9 cellular contexts compared by ENCODE assay signal in the genomic region with DNA sequence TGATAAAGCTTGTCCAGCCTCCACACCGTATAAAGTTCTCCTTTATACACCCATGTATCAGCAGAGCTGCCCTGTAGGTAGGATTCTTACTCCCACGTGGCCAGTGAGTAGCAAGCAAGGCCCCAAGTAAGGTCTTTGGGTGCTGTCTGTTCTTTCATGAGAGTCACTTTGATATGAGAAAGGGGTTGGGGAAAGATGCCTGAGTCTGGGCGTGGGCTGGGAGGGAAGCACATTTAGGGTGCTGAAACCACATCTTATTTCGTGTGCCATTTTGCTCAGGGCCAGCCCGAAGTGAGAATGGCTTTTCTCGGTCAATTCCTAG. TPM values are rescaled to one million over a fixed set of nuclear protein-coding genes. Genes with fewer than 3 reads are reported as not detected.
DNase-seq lines count a peak whose midpoint lies in the region; ATAC-seq, FAIRE-seq and TF ChIP-seq lines count a peak whose summit lies in the region.
"Had no signal": no experiment of that assay in that cellular context is flagged by ENCODE, and none has a peak within 500 bp of the region (broad histone marks: within the 10 kb centered on the region; RNA-seq: fewer than 3 reads in every experiment).

No MANE protein-coding gene starts in this region.

- H3K9me3 ChIP-seq in kidney (ENCODE audit: control insufficient read depth in 1 of 2, low read length in 2 of 2) (no peaks in the 10 kb centered on the region), stomach (no peaks in the 10 kb centered on the region)

- CTCF ChIA-PET in activated CD8-positive, alpha-beta T cell treated with anti-CD3 and anti-CD28 coated beads for 36 hours (lab: Charles Lee), result interaction anchor here (1.0 to 1.6 kb wide), 5 partner anchors 10 to 185 kb away, joined by 3 to 12 read pairs (median 5); partner anchors contain the start of gene NCAPH

- no peak overlapping the region for H3K9ac ChIP-seq in kidney (ENCODE audit: low read length in 2 of 2)

- TF ChIP-seq CTCF in activated CD8-positive, alpha-beta T cell treated with anti-CD3 and anti-CD28 coated beads for 36 hours (IDR thresholded peaks at IDR 0.05), result no peak
- TF ChIP-seq CTCF in kidney (IDR thresholded peaks at IDR 0.05; ENCODE audit: borderline replicate concordance, extremely low read depth, insufficient read depth), result no peak
- TF ChIP-seq CTCF in stomach (IDR thresholded peaks at IDR 0.05), result no peak

- WGBS in stomach, 5 donors, result 23 to 36% (median 28%) methylated on average over 6 of the region's 6 CpGs

- H3K4me3 ChIP-seq in kidney (ENCODE audit: low read length in 2 of 2) (peak overlapping the region; percentile 17 to 61), stomach (peak overlapping the region; percentile 57 to 62 (median 60))

- H3K36me3 ChIP-seq in kidney (ENCODE audit: control insufficient read depth in 1 of 2, insufficient read depth in 2 of 2, low read length in 2 of 2) (no peaks in the 10 kb centered on the region), stomach (no peaks in the 10 kb centered on the region)

- POLR2A ChIA-PET in activated CD8-positive, alpha-beta T cell treated with anti-CD3 and anti-CD28 coated beads for 36 hours (lab: Charles Lee), result interaction anchor here (0.6 to 12.3 kb wide), 9 partner anchors 9 to 212 kb away, joined by 3 to 119 read pairs (median 3); partner anchors contain the start of genes ARID5A, NCAPH and SNRNP200

- H3K27me3 ChIP-seq in stomach, result peaks cover 0 to 67% (median 35%) of the 10 kb centered on the region in 3 donors

- DNase-seq in NCI-H2227 treated with DMSO at 0.1 percent for 48 hours (lab: John Stamatoyannopoulos, UW), result peak; percentile 9
- no peak for DNase-seq in NCI-H2227 (lab: John Stamatoyannopoulos, UW; ENCODE audit: unreplicated experiment)
- DNase-seq in activated CD8-positive, alpha-beta T cell treated with anti-CD3 and anti-CD28 coated beads for 36 hours, result peak; percentile 69
- no peak for DNase-seq in kidney
- DNase-seq in stomach, result no peak
- no peak for DNase-seq in NCI-H1105 (lab: John Stamatoyannopoulos, UW)
- no peak for DNase-seq in globus pallidus (ENCODE audit: low spot score)

- no peak for TF ChIP-seq EP300 in stomach (IDR thresholded peaks at IDR 0.05)

- H3K9me3 Mint-ChIP-seq in activated CD8-positive, alpha-beta T cell treated with anti-CD3 and anti-CD28 coated beads for 36 hours, result no peaks in the 10 kb centered on the region

- H3K36me3 Mint-ChIP-seq in activated CD8-positive, alpha-beta T cell treated with anti-CD3 and anti-CD28 coated beads for 36 hours (ENCODE audit: low read depth), result peaks cover 42% of the 10 kb centered on the region

- FAIRE-seq in kidney (lab: Jason Lieb, UNC), result no peak
- FAIRE-seq: A204.1 had no signal

- peaks cover 0 to 7% of the 10 kb centered on the region in 2 donors for H3K4me1 ChIP-seq in kidney (ENCODE audit: control insufficient read depth in 1 of 2, insufficient read depth in 1 of 2, low read depth in 1 of 2, low read length in 2 of 2)
- peaks cover 10 to 43% (median 32%) of the 10 kb centered on the region in 4 donors for H3K4me1 ChIP-seq in stomach

- H3K4me3 Mint-ChIP-seq in activated CD8-positive, alpha-beta T cell treated with anti-CD3 and anti-CD28 coated beads for 36 hours, result peak overlapping the region; percentile 90

- H3K27ac ChIP-seq in kidney (ENCODE audit: low read depth in 2 of 2, low read length in 2 of 2) (no peak overlapping the region), stomach (peak overlapping the region in 4 of 5 donors; percentile 58 to 74 (median 61))

- H3K27me3 Mint-ChIP-seq in activated CD8-positive, alpha-beta T cell treated with anti-CD3 and anti-CD28 coated beads for 36 hours, result no peaks in the 10 kb centered on the region

- peak; percentile 9 for ATAC-seq in activated CD8-positive, alpha-beta T cell treated with anti-CD3 and anti-CD28 coated beads for 36 hours
- ATAC-seq in GM18498 (IDR thresholded peaks at IDR 0.05; ENCODE audit: unreplicated experiment), result no peak

- peaks cover 50% of the 10 kb centered on the region for H3K4me1 Mint-ChIP-seq in activated CD8-positive, alpha-beta T cell treated with anti-CD3 and anti-CD28 coated beads for 36 hours (ENCODE audit: low read depth)

- no peak for TF ChIP-seq POLR2A in stomach (IDR thresholded peaks at IDR 0.05)

- H3K27ac Mint-ChIP-seq in activated CD8-positive, alpha-beta T cell treated with anti-CD3 and anti-CD28 coated beads for 36 hours, result peak overlapping the region; percentile 96

- intact Hi-C loops in activated CD8-positive, alpha-beta T cell treated with anti-CD3 and anti-CD28 coated beads for 36 hours (cut with micrococcal nuclease), result loop anchor here (10.0 kb wide), 2 partner anchors 180 to 210 kb away; partner anchors contain the start of genes ARID5A and DUSP2
- intact Hi-C loops in kidney (cut with DNase I), result no loop called here
- intact Hi-C loops in stomach (cut with DNase I; ENCODE audit: low total_unique reads), result no loop called here

RNA-seq across cellular contexts. Expression of gene ITPRIPL1, which starts 0.4 kb away (rescaled TPM):
- total RNA-seq in activated CD8-positive, alpha-beta T cell treated with anti-CD3 and anti-CD28 coated beads for 36 hours, result 10 to 100 TPM; 28.2 to 32.6 TPM
- total RNA-seq in kidney (1.2 TPM), stomach (1 to 10 TPM in 1 of 5 donors, under 1 TPM in 1, not detected in 3; 0.29 to 3.9 TPM)
- polyA plus RNA-seq in kidney (ENCODE audit: insufficient read depth, low read depth, low replicate concordance) (0.73 TPM), stomach (under 1 TPM in 2 of 3 donors, not detected in 1; 0.44 to 0.78 TPM)

RNA-seq across cellular contexts. Expression of gene NCAPH, which starts 10.9 kb away (rescaled TPM):
- 10 to 100 TPM; 70.9 TPM for total RNA-seq in activated CD8-positive, alpha-beta T cell treated with anti-CD3 and anti-CD28 coated beads for 36 hours
- total RNA-seq in kidney (0.72 TPM), stomach (1 to 10 TPM; 1.3 to 7.7 (median 1.8) TPM)
- polyA plus RNA-seq in kidney (ENCODE audit: insufficient read depth, low read depth, low replicate concordance) (0.17 TPM), stomach (1 to 10 TPM; 3.1 to 4.7 (median 3.3) TPM)

RNA-seq across cellular contexts. Expression of gene SNRNP200, which starts 19.3 kb away (rescaled TPM):
- 100 to 1,000 TPM; 175 to 178 TPM for total RNA-seq in activated CD8-positive, alpha-beta T cell treated with anti-CD3 and anti-CD28 coated beads for 36 hours
- total RNA-seq in kidney (118 TPM), stomach (100 to 1,000 TPM in 2 of 5 donors, 10 to 100 TPM in 3; 74.0 to 184 (median 88.1) TPM)
- polyA plus RNA-seq in kidney (ENCODE audit: insufficient read depth, low read depth, low replicate concordance) (46.7 TPM), stomach (10 to 100 TPM; 31.2 to 67.1 (median 33.8) TPM)

RNA-seq across cellular contexts. Expression of gene CIAO1, which starts 58.7 kb away (rescaled TPM):
- total RNA-seq in activated CD8-positive, alpha-beta T cell treated with anti-CD3 and anti-CD28 coated beads for 36 hours, result 10 to 100 TPM; 72.1 to 72.3 TPM
- total RNA-seq in kidney (63.0 TPM), stomach (100 to 1,000 TPM in 2 of 5 donors, 10 to 100 TPM in 3; 58.3 to 161 (median 95.3) TPM)
- polyA plus RNA-seq in kidney (ENCODE audit: insufficient read depth, low read depth, low replicate concordance) (48.2 TPM), stomach (10 to 100 TPM; 29.3 to 43.4 (median 42.3) TPM)

RNA-seq across cellular contexts. Expression of gene TMEM127, which starts 58.9 kb away (rescaled TPM):
- 10 to 100 TPM; 13.1 to 15.0 TPM for total RNA-seq in activated CD8-positive, alpha-beta T cell treated with anti-CD3 and anti-CD28 coated beads for 36 hours
- total RNA-seq in kidney (72.3 TPM), stomach (10 to 100 TPM in 4 of 5 donors, 1 to 10 TPM in 1; 5.8 to 51.6 (median 21.9) TPM)
- polyA plus RNA-seq in kidney (ENCODE audit: insufficient read depth, low read depth, low replicate concordance) (37.4 TPM), stomach (10 to 100 TPM in 1 of 3 donors, 1 to 10 TPM in 2; 5.7 to 11.4 (median 9.6) TPM)

Comparison
In these comparisons a context has a peak if more than half of its experiments do, and no peak if none do; other contexts are left out.
1. DNase-seq: peak in NCI-H2227 treated with DMSO at 0.1 percent for 48 hours (single experiment) and activated CD8-positive, alpha-beta T cell treated with anti-CD3 and anti-CD28 coated beads for 36 hours (single experiment); none in NCI-H2227 (single experiment), kidney (single experiment), stomach (single experiment), NCI-H1105 (single experiment) and globus pallidus (single experiment).
2. H3K27ac ChIP-seq: peak in stomach (4 of 5); none in kidney (0 of 2).
3. RNA of gene ITPRIPL1, which starts 0.4 kb away (total RNA-seq): 28.2 to 32.6 TPM in activated CD8-positive, alpha-beta T cell treated with anti-CD3 and anti-CD28 coated beads for 36 hours; 1.2 TPM in kidney (single experiment) and 0.29 to 3.9 TPM in stomach; every median in the first group is over 4 times any median in the second.
4. RNA of gene NCAPH, which starts 10.9 kb away (total RNA-seq): 70.9 TPM in activated CD8-positive, alpha-beta T cell treated with anti-CD3 and anti-CD28 coated beads for 36 hours; 1.3 to 7.7 TPM in stomach and 0.72 TPM in kidney (single experiment); every median in the first group is over 4 times any median in the second.